Comparison of ENCODE assay signal across 1 cellular context in genomic region chr22:49961601-49962011, GRCh38.
A peak's percentile ranks its signal among the peaks of the same experiment; 100 is the strongest.
TF ChIP-seq lines count a peak whose summit lies in the region.

No MANE protein-coding gene starts in this region.

TF ChIP-seq in HepG2, 621 proteins besides CTCF, POLR2A, EP300 and RAD21 (continued from another document and continues in another):
- TF ChIP-seq, protein P1, sequence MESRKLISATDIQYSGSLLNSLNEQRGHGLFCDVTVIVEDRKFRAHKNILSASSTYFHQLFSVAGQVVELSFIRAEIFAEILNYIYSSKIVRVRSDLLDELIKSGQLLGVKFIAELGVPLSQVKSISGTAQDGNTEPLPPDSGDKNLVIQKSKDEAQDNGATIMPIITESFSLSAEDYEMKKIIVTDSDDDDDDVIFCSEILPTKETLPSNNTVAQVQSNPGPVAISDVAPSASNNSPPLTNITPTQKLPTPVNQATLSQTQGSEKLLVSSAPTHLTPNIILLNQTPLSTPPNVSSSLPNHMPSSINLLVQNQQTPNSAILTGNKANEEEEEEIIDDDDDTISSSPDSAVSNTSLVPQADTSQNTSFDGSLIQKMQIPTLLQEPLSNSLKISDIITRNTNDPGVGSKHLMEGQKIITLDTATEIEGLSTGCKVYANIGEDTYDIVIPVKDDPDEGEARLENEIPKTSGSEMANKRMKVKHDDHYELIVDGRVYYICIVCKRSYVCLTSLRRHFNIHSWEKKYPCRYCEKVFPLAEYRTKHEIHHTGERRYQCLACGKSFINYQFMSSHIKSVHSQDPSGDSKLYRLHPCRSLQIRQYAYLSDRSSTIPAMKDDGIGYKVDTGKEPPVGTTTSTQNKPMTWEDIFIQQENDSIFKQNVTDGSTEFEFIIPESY (CRISPR knock-in tag; IDR thresholded peaks at IDR 0.05) = no peak
- no peak for TF ChIP-seq CHD4 (IDR thresholded peaks at IDR 0.05; ENCODE audit: borderline replicate concordance, low read length)
- TF ChIP-seq EZH2 (conservative IDR thresholded peaks at IDR 0.05; ENCODE audit: low read depth, low read length) = no peak
- peak; percentile 17; the same call in 1 of the 2 replicates for TF ChIP-seq HOXA9 (CRISPR knock-in tag; IDR thresholded peaks at IDR 0.05; ENCODE audit: borderline replicate concordance)
- no peak for TF ChIP-seq CHD2 (IDR thresholded peaks at IDR 0.05; ENCODE audit: low read depth, low read length)
- TF ChIP-seq SIX1 (CRISPR knock-in tag; IDR thresholded peaks at IDR 0.05; ENCODE audit: borderline replicate concordance) = no peak
- TF ChIP-seq ZNF446 (CRISPR knock-in tag; IDR thresholded peaks at IDR 0.05) = no peak
- TF ChIP-seq ZNF619 (CRISPR knock-in tag; IDR thresholded peaks at IDR 0.05) = no peak
- TF ChIP-seq ZSCAN12 (CRISPR knock-in tag; IDR thresholded peaks at IDR 0.05) = no peak
- TF ChIP-seq ZNF432 (CRISPR knock-in tag; IDR thresholded peaks at IDR 0.05; ENCODE audit: borderline replicate concordance) = no peak
- TF ChIP-seq SRF (IDR thresholded peaks at IDR 0.05; ENCODE audit: low read depth, low read length) = no peak
- TF ChIP-seq EEA1 (CRISPR knock-in tag; IDR thresholded peaks at IDR 0.05; ENCODE audit: borderline replicate concordance) = no peak
- no peak for TF ChIP-seq AHDC1 (CRISPR knock-in tag; IDR thresholded peaks at IDR 0.05; ENCODE audit: borderline replicate concordance)
- TF ChIP-seq, protein P2, sequence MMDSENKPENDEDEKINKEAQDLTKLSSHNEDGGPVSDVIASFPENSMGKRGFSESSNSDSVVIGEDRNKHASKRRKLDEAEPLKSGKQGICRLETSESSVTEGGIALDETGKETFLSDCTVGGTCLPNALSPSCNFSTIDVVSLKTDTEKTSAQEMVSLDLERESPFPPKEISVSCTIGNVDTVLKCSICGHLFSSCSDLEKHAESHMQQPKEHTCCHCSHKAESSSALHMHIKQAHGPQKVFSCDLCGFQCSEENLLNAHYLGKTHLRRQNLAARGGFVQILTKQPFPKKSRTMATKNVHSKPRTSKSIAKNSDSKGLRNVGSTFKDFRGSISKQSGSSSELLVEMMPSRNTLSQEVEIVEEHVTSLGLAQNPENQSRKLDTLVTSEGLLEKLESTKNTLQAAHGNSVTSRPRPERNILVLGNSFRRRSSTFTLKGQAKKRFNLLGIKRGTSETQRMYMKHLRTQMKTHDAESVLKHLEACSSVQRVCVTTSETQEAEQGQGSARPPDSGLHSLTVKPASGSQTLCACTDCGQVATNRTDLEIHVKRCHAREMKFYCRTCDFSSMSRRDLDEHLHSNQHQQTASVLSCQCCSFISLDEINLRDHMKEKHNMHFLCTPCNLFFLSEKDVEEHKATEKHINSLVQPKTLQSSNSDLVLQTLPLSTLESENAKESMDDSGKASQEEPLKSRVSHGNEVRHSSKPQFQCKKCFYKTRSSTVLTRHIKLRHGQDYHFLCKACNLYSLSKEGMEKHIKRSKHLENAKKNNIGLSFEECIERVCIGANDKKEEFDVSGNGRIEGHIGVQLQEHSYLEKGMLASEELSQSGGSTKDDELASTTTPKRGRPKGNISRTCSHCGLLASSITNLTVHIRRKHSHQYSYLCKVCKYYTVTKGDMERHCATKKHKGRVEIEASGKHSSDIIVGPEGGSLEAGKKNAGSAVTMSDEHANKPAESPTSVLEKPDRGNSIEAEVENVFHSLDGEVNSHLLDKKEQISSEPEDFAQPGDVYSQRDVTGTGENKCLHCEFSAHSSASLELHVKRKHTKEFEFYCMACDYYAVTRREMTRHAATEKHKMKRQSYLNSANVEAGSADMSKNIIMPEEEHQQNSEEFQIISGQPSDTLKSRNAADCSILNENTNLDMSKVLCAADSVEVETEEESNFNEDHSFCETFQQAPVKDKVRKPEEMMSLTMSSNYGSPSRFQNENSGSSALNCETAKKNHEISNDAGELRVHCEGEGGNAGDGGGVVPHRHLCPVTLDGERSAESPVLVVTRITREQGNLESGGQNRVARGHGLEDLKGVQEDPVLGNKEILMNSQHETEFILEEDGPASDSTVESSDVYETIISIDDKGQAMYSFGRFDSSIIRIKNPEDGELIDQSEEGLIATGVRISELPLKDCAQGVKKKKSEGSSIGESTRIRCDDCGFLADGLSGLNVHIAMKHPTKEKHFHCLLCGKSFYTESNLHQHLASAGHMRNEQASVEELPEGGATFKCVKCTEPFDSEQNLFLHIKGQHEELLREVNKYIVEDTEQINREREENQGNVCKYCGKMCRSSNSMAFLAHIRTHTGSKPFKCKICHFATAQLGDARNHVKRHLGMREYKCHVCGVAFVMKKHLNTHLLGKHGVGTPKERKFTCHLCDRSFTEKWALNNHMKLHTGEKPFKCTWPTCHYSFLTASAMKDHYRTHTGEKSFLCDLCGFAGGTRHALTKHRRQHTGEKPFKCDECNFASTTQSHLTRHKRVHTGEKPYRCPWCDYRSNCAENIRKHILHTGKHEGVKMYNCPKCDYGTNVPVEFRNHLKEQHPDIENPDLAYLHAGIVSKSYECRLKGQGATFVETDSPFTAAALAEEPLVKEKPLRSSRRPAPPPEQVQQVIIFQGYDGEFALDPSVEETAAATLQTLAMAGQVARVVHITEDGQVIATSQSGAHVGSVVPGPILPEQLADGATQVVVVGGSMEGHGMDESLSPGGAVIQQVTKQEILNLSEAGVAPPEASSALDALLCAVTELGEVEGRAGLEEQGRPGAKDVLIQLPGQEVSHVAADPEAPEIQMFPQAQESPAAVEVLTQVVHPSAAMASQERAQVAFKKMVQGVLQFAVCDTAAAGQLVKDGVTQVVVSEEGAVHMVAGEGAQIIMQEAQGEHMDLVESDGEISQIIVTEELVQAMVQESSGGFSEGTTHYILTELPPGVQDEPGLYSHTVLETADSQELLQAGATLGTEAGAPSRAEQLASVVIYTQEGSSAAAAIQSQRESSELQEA (CRISPR knock-in tag; IDR thresholded peaks at IDR 0.05; ENCODE audit: not compliant biosample characterization) = peak; percentile 48
- no peak for TF ChIP-seq ZNF784 (CRISPR knock-in tag; IDR thresholded peaks at IDR 0.05; ENCODE audit: borderline replicate concordance)
- TF ChIP-seq BRCA1 (CRISPR knock-in tag; IDR thresholded peaks at IDR 0.05) = no peak
- peak; percentile 27; the same call in 1 of the 2 replicates for TF ChIP-seq ZFP91 (CRISPR knock-in tag; IDR thresholded peaks at IDR 0.05; ENCODE audit: borderline replicate concordance)
- TF ChIP-seq, protein P3, sequence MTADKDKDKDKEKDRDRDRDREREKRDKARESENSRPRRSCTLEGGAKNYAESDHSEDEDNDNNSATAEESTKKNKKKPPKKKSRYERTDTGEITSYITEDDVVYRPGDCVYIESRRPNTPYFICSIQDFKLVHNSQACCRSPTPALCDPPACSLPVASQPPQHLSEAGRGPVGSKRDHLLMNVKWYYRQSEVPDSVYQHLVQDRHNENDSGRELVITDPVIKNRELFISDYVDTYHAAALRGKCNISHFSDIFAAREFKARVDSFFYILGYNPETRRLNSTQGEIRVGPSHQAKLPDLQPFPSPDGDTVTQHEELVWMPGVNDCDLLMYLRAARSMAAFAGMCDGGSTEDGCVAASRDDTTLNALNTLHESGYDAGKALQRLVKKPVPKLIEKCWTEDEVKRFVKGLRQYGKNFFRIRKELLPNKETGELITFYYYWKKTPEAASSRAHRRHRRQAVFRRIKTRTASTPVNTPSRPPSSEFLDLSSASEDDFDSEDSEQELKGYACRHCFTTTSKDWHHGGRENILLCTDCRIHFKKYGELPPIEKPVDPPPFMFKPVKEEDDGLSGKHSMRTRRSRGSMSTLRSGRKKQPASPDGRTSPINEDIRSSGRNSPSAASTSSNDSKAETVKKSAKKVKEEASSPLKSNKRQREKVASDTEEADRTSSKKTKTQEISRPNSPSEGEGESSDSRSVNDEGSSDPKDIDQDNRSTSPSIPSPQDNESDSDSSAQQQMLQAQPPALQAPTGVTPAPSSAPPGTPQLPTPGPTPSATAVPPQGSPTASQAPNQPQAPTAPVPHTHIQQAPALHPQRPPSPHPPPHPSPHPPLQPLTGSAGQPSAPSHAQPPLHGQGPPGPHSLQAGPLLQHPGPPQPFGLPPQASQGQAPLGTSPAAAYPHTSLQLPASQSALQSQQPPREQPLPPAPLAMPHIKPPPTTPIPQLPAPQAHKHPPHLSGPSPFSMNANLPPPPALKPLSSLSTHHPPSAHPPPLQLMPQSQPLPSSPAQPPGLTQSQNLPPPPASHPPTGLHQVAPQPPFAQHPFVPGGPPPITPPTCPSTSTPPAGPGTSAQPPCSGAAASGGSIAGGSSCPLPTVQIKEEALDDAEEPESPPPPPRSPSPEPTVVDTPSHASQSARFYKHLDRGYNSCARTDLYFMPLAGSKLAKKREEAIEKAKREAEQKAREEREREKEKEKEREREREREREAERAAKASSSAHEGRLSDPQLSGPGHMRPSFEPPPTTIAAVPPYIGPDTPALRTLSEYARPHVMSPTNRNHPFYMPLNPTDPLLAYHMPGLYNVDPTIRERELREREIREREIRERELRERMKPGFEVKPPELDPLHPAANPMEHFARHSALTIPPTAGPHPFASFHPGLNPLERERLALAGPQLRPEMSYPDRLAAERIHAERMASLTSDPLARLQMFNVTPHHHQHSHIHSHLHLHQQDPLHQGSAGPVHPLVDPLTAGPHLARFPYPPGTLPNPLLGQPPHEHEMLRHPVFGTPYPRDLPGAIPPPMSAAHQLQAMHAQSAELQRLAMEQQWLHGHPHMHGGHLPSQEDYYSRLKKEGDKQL (CRISPR knock-in tag; IDR thresholded peaks at IDR 0.05; ENCODE audit: low read depth) = no peak
- TF ChIP-seq, protein P4, sequence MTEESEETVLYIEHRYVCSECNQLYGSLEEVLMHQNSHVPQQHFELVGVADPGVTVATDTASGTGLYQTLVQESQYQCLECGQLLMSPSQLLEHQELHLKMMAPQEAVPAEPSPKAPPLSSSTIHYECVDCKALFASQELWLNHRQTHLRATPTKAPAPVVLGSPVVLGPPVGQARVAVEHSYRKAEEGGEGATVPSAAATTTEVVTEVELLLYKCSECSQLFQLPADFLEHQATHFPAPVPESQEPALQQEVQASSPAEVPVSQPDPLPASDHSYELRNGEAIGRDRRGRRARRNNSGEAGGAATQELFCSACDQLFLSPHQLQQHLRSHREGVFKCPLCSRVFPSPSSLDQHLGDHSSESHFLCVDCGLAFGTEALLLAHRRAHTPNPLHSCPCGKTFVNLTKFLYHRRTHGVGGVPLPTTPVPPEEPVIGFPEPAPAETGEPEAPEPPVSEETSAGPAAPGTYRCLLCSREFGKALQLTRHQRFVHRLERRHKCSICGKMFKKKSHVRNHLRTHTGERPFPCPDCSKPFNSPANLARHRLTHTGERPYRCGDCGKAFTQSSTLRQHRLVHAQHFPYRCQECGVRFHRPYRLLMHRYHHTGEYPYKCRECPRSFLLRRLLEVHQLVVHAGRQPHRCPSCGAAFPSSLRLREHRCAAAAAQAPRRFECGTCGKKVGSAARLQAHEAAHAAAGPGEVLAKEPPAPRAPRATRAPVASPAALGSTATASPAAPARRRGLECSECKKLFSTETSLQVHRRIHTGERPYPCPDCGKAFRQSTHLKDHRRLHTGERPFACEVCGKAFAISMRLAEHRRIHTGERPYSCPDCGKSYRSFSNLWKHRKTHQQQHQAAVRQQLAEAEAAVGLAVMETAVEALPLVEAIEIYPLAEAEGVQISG (CRISPR knock-in tag; IDR thresholded peaks at IDR 0.05) = no peak
- TF ChIP-seq NRL (CRISPR knock-in tag; IDR thresholded peaks at IDR 0.05; ENCODE audit: borderline replicate concordance) = peak; percentile 62; the same call in 1 of the 2 replicates
- TF ChIP-seq HNRNPK (IDR thresholded peaks at IDR 0.05; ENCODE audit: low read depth, low read length, poor library complexity, severe bottlenecking) = no peak
- TF ChIP-seq ZNF329 (CRISPR knock-in tag; IDR thresholded peaks at IDR 0.05; ENCODE audit: low read depth) = peak; percentile 41; the same call in 1 of the 2 replicates
- TF ChIP-seq ZNF451 (CRISPR knock-in tag; IDR thresholded peaks at IDR 0.05) = peak; percentile 73; the same call in 1 of the 2 replicates
